In the genomic region with DNA sequence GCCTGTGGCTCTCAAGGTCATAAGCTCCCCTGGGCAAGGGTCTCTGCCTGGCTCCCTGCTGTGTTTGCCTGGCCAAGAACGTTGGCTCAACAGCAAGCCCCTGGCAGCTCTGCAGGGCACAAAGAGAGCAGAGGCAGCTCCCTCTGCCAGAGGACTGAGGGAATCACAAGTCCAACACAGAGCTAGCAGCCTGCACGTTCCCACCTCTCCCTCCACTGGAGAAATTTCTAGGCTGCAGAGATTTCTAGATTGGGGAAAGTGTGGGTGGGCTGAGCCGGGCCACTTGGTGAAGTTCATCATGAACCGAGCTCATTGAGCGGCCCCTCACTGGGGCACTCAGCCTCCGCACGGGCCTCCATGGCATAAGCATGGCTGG, we compare ENCODE assay signal across 1 cellular context.
TF ChIP-seq lines count a peak whose summit lies in the region.

No MANE protein-coding gene starts in this region.

TF ChIP-seq in HepG2, 621 proteins besides CTCF, POLR2A, EP300 and RAD21:
- TF ChIP-seq MBNL3 (CRISPR knock-in tag; conservative IDR thresholded peaks at IDR 0.05) (no peak), ZNF530 (CRISPR knock-in tag; IDR thresholded peaks at IDR 0.05; ENCODE audit: low read depth) (no peak), NFKB2 (CRISPR knock-in tag; IDR thresholded peaks at IDR 0.05; ENCODE audit: borderline replicate concordance) (no peak), ZBTB20 (CRISPR knock-in tag; IDR thresholded peaks at IDR 0.05; ENCODE audit: borderline replicate concordance, low read depth) (no peak), ZNF670 (CRISPR knock-in tag; IDR thresholded peaks at IDR 0.05; ENCODE audit: borderline replicate concordance) (no peak), ZNF432 (CRISPR knock-in tag; IDR thresholded peaks at IDR 0.05; ENCODE audit: borderline replicate concordance) (no peak), ZBTB38 (CRISPR knock-in tag; IDR thresholded peaks at IDR 0.05) (no peak), SRY (CRISPR knock-in tag; IDR thresholded peaks at IDR 0.05) (no peak), NCOA1 (CRISPR knock-in tag; IDR thresholded peaks at IDR 0.05) (no peak)
- TF ChIP-seq, protein P1, sequence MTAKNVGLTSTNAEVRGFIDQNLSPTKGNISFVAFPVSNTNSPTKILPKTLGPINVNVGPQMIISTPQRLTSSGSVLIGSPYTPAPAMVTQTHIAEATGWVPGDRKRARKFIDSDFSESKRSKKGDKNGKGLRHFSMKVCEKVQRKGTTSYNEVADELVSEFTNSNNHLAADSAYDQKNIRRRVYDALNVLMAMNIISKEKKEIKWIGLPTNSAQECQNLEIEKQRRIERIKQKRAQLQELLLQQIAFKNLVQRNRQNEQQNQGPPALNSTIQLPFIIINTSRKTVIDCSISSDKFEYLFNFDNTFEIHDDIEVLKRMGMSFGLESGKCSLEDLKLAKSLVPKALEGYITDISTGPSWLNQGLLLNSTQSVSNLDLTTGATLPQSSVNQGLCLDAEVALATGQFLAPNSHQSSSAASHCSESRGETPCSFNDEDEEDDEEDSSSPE (CRISPR knock-in tag; IDR thresholded peaks at IDR 0.05) = no peak
- TF ChIP-seq, protein P2, sequence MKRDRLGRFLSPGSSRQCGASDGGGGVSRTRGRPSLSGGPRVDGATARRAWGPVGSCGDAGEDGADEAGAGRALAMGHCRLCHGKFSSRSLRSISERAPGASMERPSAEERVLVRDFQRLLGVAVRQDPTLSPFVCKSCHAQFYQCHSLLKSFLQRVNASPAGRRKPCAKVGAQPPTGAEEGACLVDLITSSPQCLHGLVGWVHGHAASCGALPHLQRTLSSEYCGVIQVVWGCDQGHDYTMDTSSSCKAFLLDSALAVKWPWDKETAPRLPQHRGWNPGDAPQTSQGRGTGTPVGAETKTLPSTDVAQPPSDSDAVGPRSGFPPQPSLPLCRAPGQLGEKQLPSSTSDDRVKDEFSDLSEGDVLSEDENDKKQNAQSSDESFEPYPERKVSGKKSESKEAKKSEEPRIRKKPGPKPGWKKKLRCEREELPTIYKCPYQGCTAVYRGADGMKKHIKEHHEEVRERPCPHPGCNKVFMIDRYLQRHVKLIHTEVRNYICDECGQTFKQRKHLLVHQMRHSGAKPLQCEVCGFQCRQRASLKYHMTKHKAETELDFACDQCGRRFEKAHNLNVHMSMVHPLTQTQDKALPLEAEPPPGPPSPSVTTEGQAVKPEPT (CRISPR knock-in tag; IDR thresholded peaks at IDR 0.05; ENCODE audit: low read depth) = no peak
